Comparison of ENCODE assay signal across 22 cellular contexts in genomic region chr14:90993792-90994191, GRCh38.
DNase-seq lines count a peak whose midpoint lies in the region; ATAC-seq lines count a peak whose summit lies in the region.
"Had no signal": no experiment of that assay in that cellular context is flagged by ENCODE, and none has a peak within 500 bp of the region (broad histone marks: within the 10 kb centered on the region; RNA-seq: fewer than 3 reads in every experiment).

No MANE protein-coding gene starts in this region.

- H3K27me3 Mint-ChIP-seq in T-helper 1 cell treated with Interleukin-12 subunit alpha and Interleukin-12 subunit beta and Interleukin-4 antibody, amounts not matched to agents 30 μg/mL and 1 μg/mL, for 36 hours (ENCODE audit: low read depth), result no peaks in the 10 kb centered on the region
- H3K27me3 Mint-ChIP-seq in activated naive CD4-positive, alpha-beta T cell treated with anti-CD3 and anti-CD28 coated beads, Interleukin-2, amount 50 U/mL, for 24 hours, result no peaks in the 10 kb centered on the region
- no peaks in the 10 kb centered on the region for H3K27me3 Mint-ChIP-seq in activated CD8-positive, alpha-beta T cell treated with anti-CD3 and anti-CD28 coated beads, Interleukin-2, amount 10 ng/mL, durations not matched to agents 7 days and 5 days (ENCODE audit: low read depth)
- no peaks in the 10 kb centered on the region for H3K27me3 Mint-ChIP-seq in stimulated activated memory B cell treated with anti-CD40 and anti-IgM and Interleukin-4, amounts not matched to agents 10 μg/mL and 1 μg/mL and 100 μg/mL, for 72 hours
- H3K27me3 Mint-ChIP-seq: CD8-positive, alpha-beta memory T cell had no signal

- H3K4me3 Mint-ChIP-seq in T-helper 1 cell treated with Interleukin-12 subunit alpha and Interleukin-12 subunit beta and Interleukin-4 antibody, amounts not matched to agents 30 μg/mL and 1 μg/mL, for 36 hours, result no peak overlapping the region
- peak overlapping the region; percentile 30 for H3K4me3 Mint-ChIP-seq in activated naive CD4-positive, alpha-beta T cell treated with anti-CD3 and anti-CD28 coated beads, Interleukin-2, amount 50 U/mL, for 24 hours
- no peak overlapping the region for H3K4me3 Mint-ChIP-seq in activated CD8-positive, alpha-beta T cell treated with anti-CD3 and anti-CD28 coated beads, Interleukin-2, amount 10 ng/mL, durations not matched to agents 7 days and 5 days
- H3K4me3 Mint-ChIP-seq in stimulated activated memory B cell treated with anti-CD40 and anti-IgM and Interleukin-4, amounts not matched to agents 10 μg/mL and 1 μg/mL and 100 μg/mL, for 72 hours, result no peak overlapping the region
- H3K4me3 Mint-ChIP-seq: CD8-positive, alpha-beta memory T cell; GM23338 had no signal

- CTCF ChIA-PET in activated CD8-positive, alpha-beta T cell treated with anti-CD3 and anti-CD28 coated beads, Interleukin-2, amount 10 ng/mL, durations not matched to agents 7 days and 5 days (lab: Charles Lee), result interaction anchor here (1.0 kb wide), 1 partner anchor 179 kb away, joined by 3 read pairs; no protein-coding TSS in a partner anchor

- no peaks in the 10 kb centered on the region for H3K9me3 Mint-ChIP-seq in T-helper 1 cell treated with Interleukin-12 subunit alpha and Interleukin-12 subunit beta and Interleukin-4 antibody, amounts not matched to agents 30 μg/mL and 1 μg/mL, for 36 hours
- H3K9me3 Mint-ChIP-seq in activated naive CD4-positive, alpha-beta T cell treated with anti-CD3 and anti-CD28 coated beads, Interleukin-2, amount 50 U/mL, for 24 hours, result no peaks in the 10 kb centered on the region
- H3K9me3 Mint-ChIP-seq in activated CD8-positive, alpha-beta T cell treated with anti-CD3 and anti-CD28 coated beads, Interleukin-2, amount 10 ng/mL, durations not matched to agents 7 days and 5 days (ENCODE audit: insufficient read depth), result no peaks in the 10 kb centered on the region
- no peaks in the 10 kb centered on the region for H3K9me3 Mint-ChIP-seq in stimulated activated memory B cell treated with anti-CD40 and anti-IgM and Interleukin-4, amounts not matched to agents 10 μg/mL and 1 μg/mL and 100 μg/mL, for 72 hours
- H3K9me3 Mint-ChIP-seq: GM23338 had no signal

- peaks cover 44% of the 10 kb centered on the region for H3K36me3 Mint-ChIP-seq in T-helper 1 cell treated with Interleukin-12 subunit alpha and Interleukin-12 subunit beta and Interleukin-4 antibody, amounts not matched to agents 30 μg/mL and 1 μg/mL, for 36 hours (ENCODE audit: low read depth)
- peaks cover 20% of the 10 kb centered on the region for H3K36me3 Mint-ChIP-seq in activated naive CD4-positive, alpha-beta T cell treated with anti-CD3 and anti-CD28 coated beads, Interleukin-2, amount 50 U/mL, for 24 hours
- H3K36me3 Mint-ChIP-seq in activated CD8-positive, alpha-beta T cell treated with anti-CD3 and anti-CD28 coated beads, Interleukin-2, amount 10 ng/mL, durations not matched to agents 7 days and 5 days (ENCODE audit: low read depth), result peaks cover 77% of the 10 kb centered on the region
- peaks cover 21% of the 10 kb centered on the region for H3K36me3 Mint-ChIP-seq in stimulated activated memory B cell treated with anti-CD40 and anti-IgM and Interleukin-4, amounts not matched to agents 10 μg/mL and 1 μg/mL and 100 μg/mL, for 72 hours

- no peak for DNase-seq in T-helper 1 cell
- DNase-seq in activated naive CD4-positive, alpha-beta T cell treated with Interleukin-2 at 50 U/mL for 16 hours, result no peak
- DNase-seq in activated CD8-positive, alpha-beta T cell treated with anti-CD3 and anti-CD28 coated beads, Interleukin-2, amount 10 ng/mL, durations not matched to agents 7 days and 5 days, result no peak
- no peak for DNase-seq in AG08396 (ENCODE audit: low spot score)
- DNase-seq: ACHN; C1 segment of cervical spinal cord; Calu3; CD8-positive, alpha-beta memory T cell; DMS153; HCEC 1CT; Kasumi-1; MG63; NCI-H1417; NCI-H187; NCI-H446; NCI-H526; Peyer's patch had no signal

- H3K4me1 Mint-ChIP-seq in T-helper 1 cell treated with Interleukin-12 subunit alpha and Interleukin-12 subunit beta and Interleukin-4 antibody, amounts not matched to agents 30 μg/mL and 1 μg/mL, for 36 hours (ENCODE audit: low read depth), result peaks cover 27% of the 10 kb centered on the region
- peaks cover 44% of the 10 kb centered on the region for H3K4me1 Mint-ChIP-seq in activated naive CD4-positive, alpha-beta T cell treated with anti-CD3 and anti-CD28 coated beads, Interleukin-2, amount 50 U/mL, for 24 hours
- peaks cover 40% of the 10 kb centered on the region for H3K4me1 Mint-ChIP-seq in activated CD8-positive, alpha-beta T cell treated with anti-CD3 and anti-CD28 coated beads, Interleukin-2, amount 10 ng/mL, durations not matched to agents 7 days and 5 days (ENCODE audit: low read depth)
- peaks cover 15% of the 10 kb centered on the region for H3K4me1 Mint-ChIP-seq in stimulated activated memory B cell treated with anti-CD40 and anti-IgM and Interleukin-4, amounts not matched to agents 10 μg/mL and 1 μg/mL and 100 μg/mL, for 72 hours

- peak overlapping the region; percentile 20 for H3K27ac Mint-ChIP-seq in T-helper 1 cell treated with Interleukin-12 subunit alpha and Interleukin-12 subunit beta and Interleukin-4 antibody, amounts not matched to agents 30 μg/mL and 1 μg/mL, for 36 hours
- peak overlapping the region; percentile 55 for H3K27ac Mint-ChIP-seq in activated naive CD4-positive, alpha-beta T cell treated with anti-CD3 and anti-CD28 coated beads, Interleukin-2, amount 50 U/mL, for 24 hours
- no peak overlapping the region for H3K27ac Mint-ChIP-seq in activated CD8-positive, alpha-beta T cell treated with anti-CD3 and anti-CD28 coated beads, Interleukin-2, amount 10 ng/mL, durations not matched to agents 7 days and 5 days
- peak overlapping the region; percentile 38 for H3K27ac Mint-ChIP-seq in stimulated activated memory B cell treated with anti-CD40 and anti-IgM and Interleukin-4, amounts not matched to agents 10 μg/mL and 1 μg/mL and 100 μg/mL, for 72 hours
- H3K27ac Mint-ChIP-seq: GM23338 had no signal

- POLR2A ChIA-PET in activated CD8-positive, alpha-beta T cell treated with anti-CD3 and anti-CD28 coated beads, Interleukin-2, amount 10 ng/mL, durations not matched to agents 7 days and 5 days (lab: Charles Lee), result interaction anchor here (0.5 to 0.6 kb wide), 2 partner anchors 67 to 1849 kb away, joined by 3 to 6 read pairs; no protein-coding TSS in a partner anchor

- ATAC-seq in activated CD8-positive, alpha-beta T cell treated with anti-CD3 and anti-CD28 coated beads, Interleukin-2, amount 10 ng/mL, durations not matched to agents 7 days and 5 days, result peak; percentile 36
- no peak for ATAC-seq in stimulated activated memory B cell treated with anti-CD40 and anti-IgM and Interleukin-4, amounts not matched to agents 10 μg/mL and 1 μg/mL and 100 μg/mL, for 72 hours
- ATAC-seq in GM21529 (IDR thresholded peaks at IDR 0.05; ENCODE audit: unreplicated experiment), result no peak
- ATAC-seq: GM23338 had no signal
